10 cellular contexts compared by ENCODE assay signal in genomic region chr12:59780605-59781135, GRCh38.
A peak's percentile ranks its signal among the peaks of the same experiment; 100 is the strongest.
DNase-seq lines count a peak whose midpoint lies in the region; ATAC-seq, FAIRE-seq and TF ChIP-seq lines count a peak whose summit lies in the region.
"Had no signal": no experiment of that assay in that cellular context is flagged by ENCODE, and none has a peak within 500 bp of the region (broad histone marks: within the 10 kb centered on the region; RNA-seq: fewer than 3 reads in every experiment).

No MANE protein-coding gene starts in this region.

- H3K27ac ChIP-seq in sigmoid colon: no peak overlapping the region
- H3K27ac ChIP-seq: SJSA1 had no signal

- TF ChIP-seq EP300 in sigmoid colon (IDR thresholded peaks at IDR 0.05): no peak

- ATAC-seq in GM21786 (IDR thresholded peaks at IDR 0.05; ENCODE audit: unreplicated experiment): peak; percentile 62

- no peak overlapping the region for H3K4me3 ChIP-seq in sigmoid colon
- H3K4me3 ChIP-seq: SJSA1 had no signal

- DNase-seq in AG08396 (ENCODE audit: low spot score) (peak; percentile 12), SK-MEL-5 (ENCODE audit: low read depth, low spot score) (peak; percentile 84), hippocampal formation (lab: John Stamatoyannopoulos, UW) (peak; percentile 7 to 67), occipital lobe (lab: John Stamatoyannopoulos, UW) (no peak), sigmoid colon (no peak), HTR-8/SVneo (ENCODE audit: insufficient read length, low spot score) (no peak)
- DNase-seq in stimulated activated CD4-positive, alpha-beta T cell treated with anti-CD3 and anti-CD28 coated beads, Interleukin-2, amount 100 ng/mL, for 48 hours: no peak
- DNase-seq: stimulated activated CD8-positive, alpha-beta memory T cell treated with anti-CD3 and anti-CD28 coated beads, Interleukin-4, amount 100 ng/mL, for 48 hours had no signal

- WGBS in sigmoid colon, 2 donors: 53 to 84% methylated on average over 3 of the region's 3 CpGs

- H3K36me3 ChIP-seq in sigmoid colon: no peaks in the 10 kb centered on the region
- H3K36me3 ChIP-seq: SJSA1 had no signal

- no peaks in the 10 kb centered on the region for H3K9me3 ChIP-seq in sigmoid colon
- H3K9me3 ChIP-seq: SJSA1 had no signal

- H3K4me1 ChIP-seq in sigmoid colon: no peaks in the 10 kb centered on the region
- H3K4me1 ChIP-seq: SJSA1 had no signal

- H3K27me3 ChIP-seq in sigmoid colon: no peaks in the 10 kb centered on the region
- H3K27me3 ChIP-seq: SJSA1 had no signal

- in situ Hi-C loops in SK-MEL-5 (cut with HindIII; ENCODE audit: low pct_unique_long_range_greater_than_20kb, low sequenced_read_pairs): no loop called here

- no peak for TF ChIP-seq POLR2A in sigmoid colon (IDR thresholded peaks at IDR 0.05)

- FAIRE-seq in HTR-8/SVneo (lab: Jason Lieb, UNC): no peak

- no peak for TF ChIP-seq CTCF in sigmoid colon (IDR thresholded peaks at IDR 0.05)

- intact Hi-C loops in sigmoid colon (cut with DNase I): no loop called here

Comparison
In these comparisons a context has a peak if more than half of its experiments do, and no peak if none do; other contexts are left out.
1. DNase-seq: peak in AG08396 (single experiment), SK-MEL-5 (single experiment) and hippocampal formation (2 of 2); none in occipital lobe (single experiment), stimulated activated CD4-positive, alpha-beta T cell treated with anti-CD3 and anti-CD28 coated beads, Interleukin-2, amount 100 ng/mL, for 48 hours (0 of 2), sigmoid colon (single experiment) and HTR-8/SVneo (single experiment).